In the genomic region with DNA sequence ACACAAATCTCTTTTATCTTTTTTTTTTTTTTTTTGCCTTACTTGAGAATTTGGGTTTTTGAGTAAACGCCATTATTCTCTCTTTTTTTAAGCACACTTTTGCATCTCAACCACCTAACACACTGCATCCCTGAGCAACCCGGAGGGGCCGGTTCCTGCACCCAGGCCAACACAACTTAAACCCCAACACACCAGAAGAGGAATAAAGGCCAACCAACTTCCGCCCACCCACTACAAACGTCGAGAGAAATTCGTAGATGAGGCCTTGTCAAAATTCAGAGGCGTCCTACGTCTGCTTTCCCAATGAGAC, we compare ENCODE assay signal across 8 cellular contexts. TPM values are rescaled to one million over a fixed set of nuclear protein-coding genes. Genes with fewer than 3 reads are reported as not detected.
DNase-seq lines count a peak whose midpoint lies in the region; ATAC-seq and TF ChIP-seq lines count a peak whose summit lies in the region.

No MANE protein-coding gene starts in this region.

- peak overlapping the region; percentile 91 for H3K4me3 Mint-ChIP-seq in activated CD4-positive, alpha-beta T cell treated with anti-CD3 and anti-CD28 coated beads for 36 hours
- peak overlapping the region; percentile 88 to 93 (median 89) for H3K4me3 Mint-ChIP-seq in T-cell

- H3K36me3 ChIP-seq in cardiac muscle cell (peaks cover 3% of the 10 kb centered on the region), skeletal muscle satellite cell (ENCODE audit: insufficient read depth, low read length) (peaks cover 16% of the 10 kb centered on the region)

- peak overlapping the region; percentile 91 for H3K27ac ChIP-seq in cardiac muscle cell

- no peak for ATAC-seq in activated CD4-positive, alpha-beta T cell treated with anti-CD3 and anti-CD28 coated beads for 36 hours
- ATAC-seq in T-cell (replicated peaks in 1 of 4) = peak in 1 of 4 experiments; percentile 32

- TF ChIP-seq CTCF in cardiac muscle cell (IDR thresholded peaks at IDR 0.05; ENCODE audit: low read depth, low read length) (no peak), GM13977 (IDR thresholded peaks at IDR 0.05; ENCODE audit: extremely low read depth, insufficient read depth, missing control alignments) (no peak)

- DNase-seq in activated CD4-positive, alpha-beta T cell treated with anti-CD3 and anti-CD28 coated beads for 36 hours = no peak
- no peak for DNase-seq in activated CD4-positive, alpha-beta T cell treated with anti-CD3 and anti-CD28 coated beads, Interleukin-2, amount 50 U/mL, for 1 hour
- DNase-seq in T-cell (peak in 1 of 34 experiments; percentile 28), cardiac muscle cell (ENCODE audit: low read depth in 1 of 2, low spot score in 1 of 2) (no peak), NCI-H524 (lab: John Stamatoyannopoulos, UW) (no peak), NCI-H1417 (lab: John Stamatoyannopoulos, UW) (no peak), GM13977 (ENCODE audit: low spot score) (no peak)

- H3K36me3 Mint-ChIP-seq in activated CD4-positive, alpha-beta T cell treated with anti-CD3 and anti-CD28 coated beads for 36 hours (ENCODE audit: low read depth) = peaks cover 20% of the 10 kb centered on the region
- H3K36me3 Mint-ChIP-seq in T-cell = peaks cover 5% of the 10 kb centered on the region

- H3K4me1 ChIP-seq in cardiac muscle cell (ENCODE audit: low read depth) (peaks cover 4% of the 10 kb centered on the region), skeletal muscle satellite cell (ENCODE audit: control insufficient read depth, insufficient read depth, low read length) (peaks cover 13% of the 10 kb centered on the region)

- H3K9ac ChIP-seq in skeletal muscle satellite cell (ENCODE audit: low read depth, low read length) = peak overlapping the region; percentile 74

- H3K4me3 ChIP-seq in cardiac muscle cell = peak overlapping the region; percentile 81
- peak overlapping the region; percentile 85 for H3K4me3 ChIP-seq in skeletal muscle satellite cell (ENCODE audit: low read length)

- intact Hi-C loops in activated CD4-positive, alpha-beta T cell treated with anti-CD3 and anti-CD28 coated beads for 36 hours (cut with DNase I, micrococcal nuclease) = loop anchor here in 1 of 2 experiments (10.0 kb wide), 1 partner anchor 130 kb away; no protein-coding TSS in a partner anchor

- H3K4me1 Mint-ChIP-seq in activated CD4-positive, alpha-beta T cell treated with anti-CD3 and anti-CD28 coated beads for 36 hours = peaks cover 12% of the 10 kb centered on the region
- peaks cover 16 to 20% (median 20%) of the 10 kb centered on the region in 3 donors for H3K4me1 Mint-ChIP-seq in T-cell

- H3K27me3 ChIP-seq in cardiac muscle cell = no peaks in the 10 kb centered on the region
- H3K27me3 ChIP-seq in skeletal muscle satellite cell (ENCODE audit: control insufficient read depth, insufficient read depth, low read length) = no peaks in the 10 kb centered on the region

- no peaks in the 10 kb centered on the region for H3K9me3 Mint-ChIP-seq in activated CD4-positive, alpha-beta T cell treated with anti-CD3 and anti-CD28 coated beads for 36 hours (ENCODE audit: low read depth)
- H3K9me3 Mint-ChIP-seq in T-cell = no peaks in the 10 kb centered on the region

- H3K9me3 ChIP-seq in cardiac muscle cell (ENCODE audit: low read depth) (no peaks in the 10 kb centered on the region), skeletal muscle satellite cell (replicated peaks; ENCODE audit: low read length) (no peaks in the 10 kb centered on the region)

- H3K4me2 ChIP-seq in skeletal muscle satellite cell (ENCODE audit: low read length) = peak overlapping the region; percentile 88

- H3K27ac Mint-ChIP-seq in activated CD4-positive, alpha-beta T cell treated with anti-CD3 and anti-CD28 coated beads for 36 hours = peak overlapping the region; percentile 91
- peak overlapping the region; percentile 91 to 92 for H3K27ac Mint-ChIP-seq in T-cell

- CTCF ChIA-PET in activated CD4-positive, alpha-beta T cell treated with anti-CD3 and anti-CD28 coated beads for 36 hours (lab: Charles Lee) = interaction anchor here (0.7 kb wide), 1 partner anchor 14 kb away, joined by 3 read pairs; no protein-coding TSS in a partner anchor
- CTCF ChIA-PET in T-cell (lab: Charles Lee) = no interaction called here

- H3K27me3 Mint-ChIP-seq in activated CD4-positive, alpha-beta T cell treated with anti-CD3 and anti-CD28 coated beads for 36 hours = no peaks in the 10 kb centered on the region
- H3K27me3 Mint-ChIP-seq in T-cell = no peaks in the 10 kb centered on the region

- in situ Hi-C loops in GM13977 (cut with MboI; ENCODE audit: low pct_unique_long_range_greater_than_20kb, low sequenced_read_pairs, unreplicated experiment) = no loop called here

- POLR2A ChIA-PET in activated CD4-positive, alpha-beta T cell treated with anti-CD3 and anti-CD28 coated beads for 36 hours (lab: Charles Lee) = no interaction called here
- POLR2A ChIA-PET in T-cell (lab: Charles Lee) = no interaction called here

RNA-seq across cellular contexts. Expression of a gene that starts 0.4 kb away (rescaled TPM):
- 10 to 100 TPM; 68.0 to 75.3 TPM for total RNA-seq in activated CD4-positive, alpha-beta T cell treated with anti-CD3 and anti-CD28 coated beads for 36 hours
- 1 to 10 TPM in 3 of 5 donors, under 1 TPM in 2; 0.46 to 1.5 (median 1.1) TPM for total RNA-seq in T-cell
- 11.2 and 86.1 TPM in 2 replicates for total RNA-seq in cardiac muscle cell
- 10.5 and 159 TPM in 2 replicates for polyA plus RNA-seq in cardiac muscle cell
- total RNA-seq in skeletal muscle satellite cell (2012; rRNA removed) = 21.8 and 35.2 TPM in 2 replicates
